8 cellular contexts compared by ENCODE assay signal in the genomic region with DNA sequence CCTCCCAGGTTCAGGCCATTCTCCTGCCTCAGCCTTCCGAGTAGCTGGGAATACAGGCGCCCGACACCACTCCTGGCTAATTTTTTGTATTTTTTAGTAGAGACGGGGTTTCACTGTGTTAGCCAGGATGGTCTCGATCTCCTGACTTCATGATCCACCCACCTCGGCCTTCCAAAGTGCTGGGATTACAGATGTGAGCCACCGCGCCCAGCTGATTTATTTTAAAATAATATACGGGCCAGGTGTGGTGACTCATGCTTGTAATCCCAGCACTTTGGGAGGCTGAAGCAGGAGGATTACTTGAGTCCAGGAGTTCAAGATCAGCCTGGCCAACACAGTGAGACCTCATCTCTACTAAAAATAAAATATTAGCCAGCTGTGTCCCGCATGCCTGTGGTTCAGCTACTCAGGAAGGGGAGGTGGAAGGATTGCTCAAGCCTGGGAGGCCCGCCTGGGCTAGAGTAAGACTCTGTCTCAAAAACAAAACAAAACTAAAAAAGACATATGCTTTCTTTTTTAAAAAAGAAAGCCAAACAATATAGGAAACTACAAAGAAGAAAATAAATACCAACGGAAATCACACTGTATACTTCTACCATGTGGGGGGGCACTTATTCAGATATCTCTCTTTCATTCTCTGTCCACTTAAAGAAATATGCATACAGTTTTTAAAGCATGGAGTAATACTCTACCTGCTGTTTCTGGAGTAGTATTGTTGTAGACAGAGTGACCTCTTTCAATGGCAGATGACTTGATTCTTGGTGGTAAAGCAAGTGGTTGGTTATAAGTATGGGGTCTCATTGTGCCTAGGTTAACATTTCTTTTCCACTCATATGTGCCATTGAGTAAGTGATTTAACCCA. TPM values are rescaled to one million over a fixed set of nuclear protein-coding genes. Genes with fewer than 3 reads are reported as not detected.
DNase-seq lines count a peak whose midpoint lies in the region; ATAC-seq lines count a peak whose summit lies in the region.

No MANE protein-coding gene starts in this region.

- DNase-seq in GF-D8 (lab: John Stamatoyannopoulos, UW) (peak; percentile 52), KG1 (lab: John Stamatoyannopoulos, UW) (peak; percentile 21), amniotic epithelial cell (ENCODE audit: low read depth) (peak; percentile 87), HUDEP-2 (lab: John Stamatoyannopoulos, UW; ENCODE audit: unreplicated experiment in 76 of 76) (no peak), NCI-H128 (lab: John Stamatoyannopoulos, UW; ENCODE audit: unreplicated experiment) (no peak)
- DNase-seq in natural killer cell treated with Interleukin-12 subunit alpha and Interleukin-12 subunit beta and Interleukin-15 and Interleukin-18, amount 100 ng/mL, for 72 hours (ENCODE audit: low spot score) = peak; percentile 79
- no peak for DNase-seq in naive thymus-derived CD8-positive, alpha-beta T cell

- H3K36me3 Mint-ChIP-seq in natural killer cell treated with Interleukin-12 subunit alpha and Interleukin-12 subunit beta and Interleukin-15 and Interleukin-18, amount 100 ng/mL, for 72 hours = no peaks in the 10 kb centered on the region
- H3K36me3 Mint-ChIP-seq in naive thymus-derived CD8-positive, alpha-beta T cell = no peaks in the 10 kb centered on the region

- peak; percentile 46 to 68 for ATAC-seq in natural killer cell treated with Interleukin-12 subunit alpha and Interleukin-12 subunit beta and Interleukin-15 and Interleukin-18, amount 100 ng/mL, for 72 hours
- ATAC-seq in GM18511 (IDR thresholded peaks at IDR 0.05; ENCODE audit: unreplicated experiment) = no peak
- no peak for ATAC-seq in naive thymus-derived CD8-positive, alpha-beta T cell

- POLR2A ChIA-PET in naive thymus-derived CD8-positive, alpha-beta T cell (lab: Charles Lee) = no interaction called here

- H3K27ac Mint-ChIP-seq in natural killer cell treated with Interleukin-12 subunit alpha and Interleukin-12 subunit beta and Interleukin-15 and Interleukin-18, amount 100 ng/mL, for 72 hours = peak overlapping the region; percentile 91 to 92
- H3K27ac Mint-ChIP-seq in naive thymus-derived CD8-positive, alpha-beta T cell = peak overlapping the region in 5 of 10 donors; percentile 6 to 53 (median 30)

- no peaks in the 10 kb centered on the region for H3K27me3 Mint-ChIP-seq in natural killer cell treated with Interleukin-12 subunit alpha and Interleukin-12 subunit beta and Interleukin-15 and Interleukin-18, amount 100 ng/mL, for 72 hours
- H3K27me3 Mint-ChIP-seq in naive thymus-derived CD8-positive, alpha-beta T cell = no peaks in the 10 kb centered on the region

- H3K4me1 Mint-ChIP-seq in natural killer cell treated with Interleukin-12 subunit alpha and Interleukin-12 subunit beta and Interleukin-15 and Interleukin-18, amount 100 ng/mL, for 72 hours (ENCODE audit: low read depth in 2 of 2) = peaks cover 42 to 49% of the 10 kb centered on the region in 2 donors
- H3K4me1 Mint-ChIP-seq in naive thymus-derived CD8-positive, alpha-beta T cell = peaks cover 14 to 45% (median 30%) of the 10 kb centered on the region in 4 donors

- no peaks in the 10 kb centered on the region for H3K9me3 Mint-ChIP-seq in natural killer cell treated with Interleukin-12 subunit alpha and Interleukin-12 subunit beta and Interleukin-15 and Interleukin-18, amount 100 ng/mL, for 72 hours
- no peaks in the 10 kb centered on the region for H3K9me3 Mint-ChIP-seq in naive thymus-derived CD8-positive, alpha-beta T cell

- H3K4me3 Mint-ChIP-seq in natural killer cell treated with Interleukin-12 subunit alpha and Interleukin-12 subunit beta and Interleukin-15 and Interleukin-18, amount 100 ng/mL, for 72 hours = peak overlapping the region; percentile 70
- H3K4me3 Mint-ChIP-seq in naive thymus-derived CD8-positive, alpha-beta T cell = no peak overlapping the region

RNA-seq across cellular contexts. Expression of gene MIA2, which starts 0.9 kb away (rescaled TPM):
- total RNA-seq in natural killer cell treated with Interleukin-12 subunit alpha and Interleukin-12 subunit beta and Interleukin-15 and Interleukin-18, amount 100 ng/mL, for 72 hours = 10 to 100 TPM; 26.1 to 26.9 TPM
- 10 to 100 TPM; 26.0 to 26.1 TPM for total RNA-seq in naive thymus-derived CD8-positive, alpha-beta T cell
- 10 to 100 TPM; 21.5 to 23.1 (median 22.4) TPM for polyA plus RNA-seq in naive thymus-derived CD8-positive, alpha-beta T cell

RNA-seq across cellular contexts. Expression of gene PNN, which starts 57.7 kb away (rescaled TPM):
- 100 to 1,000 TPM in 1 of 2 donors, 10 to 100 TPM in 1; 71.0 to 161 TPM for total RNA-seq in natural killer cell treated with Interleukin-12 subunit alpha and Interleukin-12 subunit beta and Interleukin-15 and Interleukin-18, amount 100 ng/mL, for 72 hours
- 100 to 1,000 TPM; 114 to 116 TPM for total RNA-seq in naive thymus-derived CD8-positive, alpha-beta T cell
- 10 to 100 TPM; 15.4 to 24.2 (median 18.9) TPM for polyA plus RNA-seq in naive thymus-derived CD8-positive, alpha-beta T cell

Comparison
In these comparisons a context has a peak if more than half of its experiments do, and no peak if none do; other contexts are left out.
1. DNase-seq: peak in GF-D8 (single experiment), KG1 (single experiment), amniotic epithelial cell (single experiment) and natural killer cell treated with Interleukin-12 subunit alpha and Interleukin-12 subunit beta and Interleukin-15 and Interleukin-18, amount 100 ng/mL, for 72 hours (single experiment); none in HUDEP-2 (0 of 76), NCI-H128 (single experiment) and naive thymus-derived CD8-positive, alpha-beta T cell (0 of 10).
2. ATAC-seq: peak in natural killer cell treated with Interleukin-12 subunit alpha and Interleukin-12 subunit beta and Interleukin-15 and Interleukin-18, amount 100 ng/mL, for 72 hours (2 of 2); none in GM18511 (single experiment) and naive thymus-derived CD8-positive, alpha-beta T cell (0 of 2).